In genomic region chr9:129320575-129321311, GRCh38 we compare ENCODE assay signal across 8 cellular contexts.
DNase-seq lines count a peak whose midpoint lies in the region; ATAC-seq, FAIRE-seq and TF ChIP-seq lines count a peak whose summit lies in the region.

No MANE protein-coding gene starts in this region.

- CTCF ChIA-PET in activated CD4-positive, alpha-beta memory T cell treated with anti-CD3 and anti-CD28 coated beads for 36 hours (lab: Charles Lee) = interaction anchor here (1.2 to 2.7 kb wide), 7 partner anchors 9 to 288 kb away, joined by 3 to 13 read pairs (median 5); no protein-coding TSS in a partner anchor

- TF ChIP-seq CTCF in CD14-positive monocyte (IDR thresholded peaks at IDR 0.05) (peak; percentile 43), liver (IDR thresholded peaks at IDR 0.05; ENCODE audit: low read depth, low read length, missing input control) (peak; percentile 16), D721Med (IDR thresholded peaks at IDR 0.05; ENCODE audit: insufficient read depth, missing control alignments) (no peak)

- H3K36me3 Mint-ChIP-seq in CD14-positive monocyte = peaks cover 0 to 3% of the 10 kb centered on the region in 2 donors
- H3K36me3 Mint-ChIP-seq in activated CD4-positive, alpha-beta memory T cell treated with anti-CD3 and anti-CD28 coated beads for 36 hours = no peaks in the 10 kb centered on the region

- ATAC-seq in GM21737 (IDR thresholded peaks at IDR 0.05; ENCODE audit: unreplicated experiment) = peak; percentile 62

- FAIRE-seq in D721Med (lab: Jason Lieb, UNC) = no peak

- H3K27me3 Mint-ChIP-seq in CD14-positive monocyte (ENCODE audit: low read depth in 3 of 3) = peaks cover under 1 to 3% (median 1%) of the 10 kb centered on the region in 3 donors
- H3K27me3 Mint-ChIP-seq in activated CD4-positive, alpha-beta memory T cell treated with anti-CD3 and anti-CD28 coated beads for 36 hours = no peaks in the 10 kb centered on the region

- peaks cover 7 to 39% (median 27%) of the 10 kb centered on the region in 4 donors for H3K4me1 ChIP-seq in liver (ENCODE audit: control insufficient read depth in 4 of 4, insufficient read depth in 4 of 4, low read length in 3 of 4)

- TF ChIP-seq RAD21 in liver (IDR thresholded peaks at IDR 0.05) = peak; percentile 58 to 65

- H3K9ac ChIP-seq in liver (ENCODE audit: low read depth in 1 of 2, low read length in 2 of 2) = peak overlapping the region; percentile 3 to 50

- H3K27ac Mint-ChIP-seq in CD14-positive monocyte = peak overlapping the region; percentile 90 to 99 (median 95)
- H3K27ac Mint-ChIP-seq in activated CD4-positive, alpha-beta memory T cell treated with anti-CD3 and anti-CD28 coated beads for 36 hours = no peak overlapping the region

- peak overlapping the region in 1 of 3 donors; percentile 34 for H3K4me3 ChIP-seq in liver (ENCODE audit: low read depth in 1 of 3, low read length in 3 of 3)

- WGBS in liver = 27% methylated on average over 49 of the region's 49 CpGs

- H3K36me3 ChIP-seq in liver (ENCODE audit: control insufficient read depth in 4 of 4, insufficient read depth in 3 of 4, low read depth in 1 of 4, low read length in 3 of 4) = no peaks in the 10 kb centered on the region

- H3K9me3 Mint-ChIP-seq in CD14-positive monocyte = peaks cover 0 to 5% (median 0%) of the 10 kb centered on the region in 7 donors
- H3K9me3 Mint-ChIP-seq in activated CD4-positive, alpha-beta memory T cell treated with anti-CD3 and anti-CD28 coated beads for 36 hours = no peaks in the 10 kb centered on the region

- POLR2A ChIA-PET in activated CD4-positive, alpha-beta memory T cell treated with anti-CD3 and anti-CD28 coated beads for 36 hours (lab: Charles Lee) = no interaction called here

- peak overlapping the region; percentile 57 to 77 for H3K27ac ChIP-seq in liver (ENCODE audit: low read depth in 1 of 2, low read length in 2 of 2)

- peaks cover 56% of the 10 kb centered on the region for H3K4me1 Mint-ChIP-seq in CD14-positive monocyte
- H3K4me1 Mint-ChIP-seq in activated CD4-positive, alpha-beta memory T cell treated with anti-CD3 and anti-CD28 coated beads for 36 hours (ENCODE audit: low read depth) = peaks cover 12% of the 10 kb centered on the region

- DNase-seq in CD14-positive monocyte (ENCODE audit: low spot score) = peak; percentile 73
- DNase-seq in NCI-H2171 (lab: John Stamatoyannopoulos, UW) = peak; percentile 94
- peak; percentile 63 for DNase-seq in activated CD4-positive, alpha-beta memory T cell treated with anti-CD3 and anti-CD28 coated beads for 36 hours
- DNase-seq in effector CD8-positive, alpha-beta T cell (lab: John Stamatoyannopoulos, UW) = peak; percentile 55
- DNase-seq in stimulated activated CD4-positive, alpha-beta T cell treated with anti-CD3 and anti-CD28 coated beads, Interleukin-4, amount 100 ng/mL, for 24 hours = peak; percentile 58
- no peak for DNase-seq in D721Med (ENCODE audit: insufficient read length, low spot score)

- H3K9me3 ChIP-seq in liver (ENCODE audit: control insufficient read depth in 4 of 4, low read length in 3 of 4) = no peaks in the 10 kb centered on the region

- H3K4me3 Mint-ChIP-seq in CD14-positive monocyte = peak overlapping the region; percentile 86 to 96
- H3K4me3 Mint-ChIP-seq in activated CD4-positive, alpha-beta memory T cell treated with anti-CD3 and anti-CD28 coated beads for 36 hours = peak overlapping the region; percentile 57

- intact Hi-C loops in CD14-positive monocyte (cut with micrococcal nuclease) = loop anchor here (5.0 to 10.0 kb wide), 4 partner anchors 144 to 294 kb away; partner anchors contain the start of gene IER5L (in 1 of the 2)
- intact Hi-C loops in activated CD4-positive, alpha-beta memory T cell treated with anti-CD3 and anti-CD28 coated beads for 36 hours (cut with micrococcal nuclease) = loop anchor here (5.0 kb wide), 1 partner anchor 292 kb away; no protein-coding TSS in a partner anchor

- H3K27me3 ChIP-seq in liver (ENCODE audit: control insufficient read depth in 4 of 4, insufficient read depth in 4 of 4, low read length in 3 of 4) = no peaks in the 10 kb centered on the region

TF ChIP-seq in liver, 16 proteins besides CTCF, POLR2A, EP300 and RAD21:
- TF ChIP-seq HNF4A (conservative IDR thresholded peaks at IDR 0.05) = peak in 1 of 2 donors; percentile 3
- TF ChIP-seq, protein P1, sequence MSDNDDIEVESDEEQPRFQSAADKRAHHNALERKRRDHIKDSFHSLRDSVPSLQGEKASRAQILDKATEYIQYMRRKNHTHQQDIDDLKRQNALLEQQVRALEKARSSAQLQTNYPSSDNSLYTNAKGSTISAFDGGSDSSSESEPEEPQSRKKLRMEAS (IDR thresholded peaks at IDR 0.05) = no peak
- TF ChIP-seq FOXA1 (IDR thresholded peaks at IDR 0.05) = no peak
- TF ChIP-seq REST (IDR thresholded peaks at IDR 0.05) = peak; percentile 69
- no peak for TF ChIP-seq JUND (IDR thresholded peaks at IDR 0.05)
- TF ChIP-seq SP1 (IDR thresholded peaks at IDR 0.05) = peak; percentile 53
- TF ChIP-seq TAF1 (conservative IDR thresholded peaks at IDR 0.05) = peak; percentile 68
- peak; percentile 8 for TF ChIP-seq FOXA2 (IDR thresholded peaks at IDR 0.05)
- TF ChIP-seq, protein P2, sequence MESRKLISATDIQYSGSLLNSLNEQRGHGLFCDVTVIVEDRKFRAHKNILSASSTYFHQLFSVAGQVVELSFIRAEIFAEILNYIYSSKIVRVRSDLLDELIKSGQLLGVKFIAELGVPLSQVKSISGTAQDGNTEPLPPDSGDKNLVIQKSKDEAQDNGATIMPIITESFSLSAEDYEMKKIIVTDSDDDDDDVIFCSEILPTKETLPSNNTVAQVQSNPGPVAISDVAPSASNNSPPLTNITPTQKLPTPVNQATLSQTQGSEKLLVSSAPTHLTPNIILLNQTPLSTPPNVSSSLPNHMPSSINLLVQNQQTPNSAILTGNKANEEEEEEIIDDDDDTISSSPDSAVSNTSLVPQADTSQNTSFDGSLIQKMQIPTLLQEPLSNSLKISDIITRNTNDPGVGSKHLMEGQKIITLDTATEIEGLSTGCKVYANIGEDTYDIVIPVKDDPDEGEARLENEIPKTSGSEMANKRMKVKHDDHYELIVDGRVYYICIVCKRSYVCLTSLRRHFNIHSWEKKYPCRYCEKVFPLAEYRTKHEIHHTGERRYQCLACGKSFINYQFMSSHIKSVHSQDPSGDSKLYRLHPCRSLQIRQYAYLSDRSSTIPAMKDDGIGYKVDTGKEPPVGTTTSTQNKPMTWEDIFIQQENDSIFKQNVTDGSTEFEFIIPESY (IDR thresholded peaks at IDR 0.05) = no peak
- no peak for TF ChIP-seq EGR1 (IDR thresholded peaks at IDR 0.05; ENCODE audit: low read depth in 2 of 2)
